In the genomic region with DNA sequence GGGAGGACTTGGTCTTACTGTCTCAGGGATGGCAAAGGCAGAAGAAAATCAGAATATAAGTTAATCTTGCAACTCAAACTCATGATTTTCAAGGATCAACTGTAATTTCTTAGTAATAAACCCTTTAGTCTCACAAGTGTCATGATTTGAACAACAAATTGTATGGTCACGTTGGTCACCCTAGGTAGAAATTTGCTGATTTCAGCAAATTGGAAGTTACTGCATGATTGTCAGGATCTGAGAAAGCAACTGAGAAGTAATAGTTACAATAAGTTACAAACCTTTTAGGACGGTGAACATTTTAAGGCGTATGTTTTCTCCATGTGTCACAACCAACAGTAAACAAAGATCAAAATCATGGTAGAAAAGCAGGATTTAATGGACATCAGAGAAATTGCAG, we compare ENCODE assay signal across 8 cellular contexts.
"Had no signal": no experiment of that assay in that cellular context is flagged by ENCODE, and none has a peak within 500 bp of the region (broad histone marks: within the 10 kb centered on the region; RNA-seq: fewer than 3 reads in every experiment).

No MANE protein-coding gene starts in this region.

- H3K4me3 Mint-ChIP-seq: GM23338, HFFc6, IgD-negative memory B cell had no signal

- H2AFZ ChIP-seq: GM23338 had no signal

- H3K4me2 ChIP-seq: GM23338 had no signal

- DNase-seq: H7, HFFc6, KG1 had no signal

- H3K27me3 Mint-ChIP-seq: IgD-negative memory B cell had no signal

- H3K4me3 ChIP-seq: GM23338, HAP-1 had no signal

- H3K36me3 ChIP-seq: HAP-1 had no signal

- H3K27ac Mint-ChIP-seq: GM23338, HFFc6, IgD-negative memory B cell had no signal

- H3K36me3 Mint-ChIP-seq: IgD-negative memory B cell had no signal

- ATAC-seq: GM23338, HCT116 had no signal

- H3K9me3 Mint-ChIP-seq: GM23338, IgD-negative memory B cell had no signal

- H3K9me3 ChIP-seq: HAP-1 had no signal

- H3K27ac ChIP-seq: HL-60 had no signal
